In the genomic region with DNA sequence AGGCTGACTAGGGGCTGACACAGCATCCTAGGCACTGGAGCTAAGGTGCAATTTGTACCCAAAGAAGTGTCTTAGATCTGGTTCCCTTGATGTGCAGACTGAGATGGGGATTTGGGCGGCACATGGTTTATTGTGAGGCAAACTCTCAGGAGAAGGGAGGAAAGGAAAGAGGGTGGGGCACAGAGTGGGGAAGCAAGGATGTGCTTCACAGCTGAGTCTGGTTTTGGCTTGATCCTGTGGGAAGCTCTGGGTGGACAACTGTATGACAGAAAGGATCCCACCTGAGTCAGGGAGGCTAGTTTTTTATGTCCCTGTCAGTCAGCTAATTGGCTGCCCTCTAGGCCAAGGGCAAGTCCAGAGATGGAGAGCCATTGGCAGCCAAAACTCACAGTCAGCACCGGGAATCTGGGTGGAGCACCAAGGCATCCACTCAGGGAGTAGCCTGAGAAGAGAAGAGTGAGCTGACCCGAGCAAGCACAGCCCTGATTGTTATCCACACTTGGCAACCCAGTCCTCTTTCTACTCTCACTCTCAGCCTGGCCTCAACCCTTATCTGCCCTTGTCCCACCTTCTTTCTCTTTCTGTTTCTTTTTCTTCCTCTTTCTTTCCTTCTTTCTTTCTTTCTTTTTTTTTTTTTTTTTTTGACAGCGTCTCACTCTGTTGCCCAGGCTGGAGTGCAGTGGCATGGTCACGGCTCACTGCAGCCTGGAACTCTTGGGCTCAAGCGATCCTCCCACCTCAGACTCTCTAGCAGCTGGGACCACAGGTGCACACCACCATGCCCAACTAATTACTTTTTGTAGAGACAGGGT, we compare ENCODE assay signal across 1 cellular context.
TF ChIP-seq lines count a peak whose summit lies in the region.

No MANE protein-coding gene starts in this region.

TF ChIP-seq in GM23338, 12 proteins besides CTCF, POLR2A, EP300 and RAD21 (continued from another document):
- TF ChIP-seq, protein P1, sequence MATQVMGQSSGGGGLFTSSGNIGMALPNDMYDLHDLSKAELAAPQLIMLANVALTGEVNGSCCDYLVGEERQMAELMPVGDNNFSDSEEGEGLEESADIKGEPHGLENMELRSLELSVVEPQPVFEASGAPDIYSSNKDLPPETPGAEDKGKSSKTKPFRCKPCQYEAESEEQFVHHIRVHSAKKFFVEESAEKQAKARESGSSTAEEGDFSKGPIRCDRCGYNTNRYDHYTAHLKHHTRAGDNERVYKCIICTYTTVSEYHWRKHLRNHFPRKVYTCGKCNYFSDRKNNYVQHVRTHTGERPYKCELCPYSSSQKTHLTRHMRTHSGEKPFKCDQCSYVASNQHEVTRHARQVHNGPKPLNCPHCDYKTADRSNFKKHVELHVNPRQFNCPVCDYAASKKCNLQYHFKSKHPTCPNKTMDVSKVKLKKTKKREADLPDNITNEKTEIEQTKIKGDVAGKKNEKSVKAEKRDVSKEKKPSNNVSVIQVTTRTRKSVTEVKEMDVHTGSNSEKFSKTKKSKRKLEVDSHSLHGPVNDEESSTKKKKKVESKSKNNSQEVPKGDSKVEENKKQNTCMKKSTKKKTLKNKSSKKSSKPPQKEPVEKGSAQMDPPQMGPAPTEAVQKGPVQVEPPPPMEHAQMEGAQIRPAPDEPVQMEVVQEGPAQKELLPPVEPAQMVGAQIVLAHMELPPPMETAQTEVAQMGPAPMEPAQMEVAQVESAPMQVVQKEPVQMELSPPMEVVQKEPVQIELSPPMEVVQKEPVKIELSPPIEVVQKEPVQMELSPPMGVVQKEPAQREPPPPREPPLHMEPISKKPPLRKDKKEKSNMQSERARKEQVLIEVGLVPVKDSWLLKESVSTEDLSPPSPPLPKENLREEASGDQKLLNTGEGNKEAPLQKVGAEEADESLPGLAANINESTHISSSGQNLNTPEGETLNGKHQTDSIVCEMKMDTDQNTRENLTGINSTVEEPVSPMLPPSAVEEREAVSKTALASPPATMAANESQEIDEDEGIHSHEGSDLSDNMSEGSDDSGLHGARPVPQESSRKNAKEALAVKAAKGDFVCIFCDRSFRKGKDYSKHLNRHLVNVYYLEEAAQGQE (IDR thresholded peaks at IDR 0.05; ENCODE audit: unreplicated experiment), result no peak
- no peak for TF ChIP-seq POLR2AphosphoS5 (IDR thresholded peaks at IDR 0.05; ENCODE audit: low read depth)
- TF ChIP-seq NANOG (IDR thresholded peaks at IDR 0.05; ENCODE audit: borderline replicate concordance), result no peak
- TF ChIP-seq EZH2phosphoT487 (IDR thresholded peaks at IDR 0.05; ENCODE audit: unreplicated experiment), result no peak
- no peak for TF ChIP-seq ZNF331 (CRISPR knock-in tag; IDR thresholded peaks at IDR 0.05; ENCODE audit: low read depth)
- TF ChIP-seq STAT1 (IDR thresholded peaks at IDR 0.05; ENCODE audit: unreplicated experiment), result no peak
- no peak for TF ChIP-seq JUNB (IDR thresholded peaks at IDR 0.05; ENCODE audit: unreplicated experiment)
- TF ChIP-seq, protein P2, sequence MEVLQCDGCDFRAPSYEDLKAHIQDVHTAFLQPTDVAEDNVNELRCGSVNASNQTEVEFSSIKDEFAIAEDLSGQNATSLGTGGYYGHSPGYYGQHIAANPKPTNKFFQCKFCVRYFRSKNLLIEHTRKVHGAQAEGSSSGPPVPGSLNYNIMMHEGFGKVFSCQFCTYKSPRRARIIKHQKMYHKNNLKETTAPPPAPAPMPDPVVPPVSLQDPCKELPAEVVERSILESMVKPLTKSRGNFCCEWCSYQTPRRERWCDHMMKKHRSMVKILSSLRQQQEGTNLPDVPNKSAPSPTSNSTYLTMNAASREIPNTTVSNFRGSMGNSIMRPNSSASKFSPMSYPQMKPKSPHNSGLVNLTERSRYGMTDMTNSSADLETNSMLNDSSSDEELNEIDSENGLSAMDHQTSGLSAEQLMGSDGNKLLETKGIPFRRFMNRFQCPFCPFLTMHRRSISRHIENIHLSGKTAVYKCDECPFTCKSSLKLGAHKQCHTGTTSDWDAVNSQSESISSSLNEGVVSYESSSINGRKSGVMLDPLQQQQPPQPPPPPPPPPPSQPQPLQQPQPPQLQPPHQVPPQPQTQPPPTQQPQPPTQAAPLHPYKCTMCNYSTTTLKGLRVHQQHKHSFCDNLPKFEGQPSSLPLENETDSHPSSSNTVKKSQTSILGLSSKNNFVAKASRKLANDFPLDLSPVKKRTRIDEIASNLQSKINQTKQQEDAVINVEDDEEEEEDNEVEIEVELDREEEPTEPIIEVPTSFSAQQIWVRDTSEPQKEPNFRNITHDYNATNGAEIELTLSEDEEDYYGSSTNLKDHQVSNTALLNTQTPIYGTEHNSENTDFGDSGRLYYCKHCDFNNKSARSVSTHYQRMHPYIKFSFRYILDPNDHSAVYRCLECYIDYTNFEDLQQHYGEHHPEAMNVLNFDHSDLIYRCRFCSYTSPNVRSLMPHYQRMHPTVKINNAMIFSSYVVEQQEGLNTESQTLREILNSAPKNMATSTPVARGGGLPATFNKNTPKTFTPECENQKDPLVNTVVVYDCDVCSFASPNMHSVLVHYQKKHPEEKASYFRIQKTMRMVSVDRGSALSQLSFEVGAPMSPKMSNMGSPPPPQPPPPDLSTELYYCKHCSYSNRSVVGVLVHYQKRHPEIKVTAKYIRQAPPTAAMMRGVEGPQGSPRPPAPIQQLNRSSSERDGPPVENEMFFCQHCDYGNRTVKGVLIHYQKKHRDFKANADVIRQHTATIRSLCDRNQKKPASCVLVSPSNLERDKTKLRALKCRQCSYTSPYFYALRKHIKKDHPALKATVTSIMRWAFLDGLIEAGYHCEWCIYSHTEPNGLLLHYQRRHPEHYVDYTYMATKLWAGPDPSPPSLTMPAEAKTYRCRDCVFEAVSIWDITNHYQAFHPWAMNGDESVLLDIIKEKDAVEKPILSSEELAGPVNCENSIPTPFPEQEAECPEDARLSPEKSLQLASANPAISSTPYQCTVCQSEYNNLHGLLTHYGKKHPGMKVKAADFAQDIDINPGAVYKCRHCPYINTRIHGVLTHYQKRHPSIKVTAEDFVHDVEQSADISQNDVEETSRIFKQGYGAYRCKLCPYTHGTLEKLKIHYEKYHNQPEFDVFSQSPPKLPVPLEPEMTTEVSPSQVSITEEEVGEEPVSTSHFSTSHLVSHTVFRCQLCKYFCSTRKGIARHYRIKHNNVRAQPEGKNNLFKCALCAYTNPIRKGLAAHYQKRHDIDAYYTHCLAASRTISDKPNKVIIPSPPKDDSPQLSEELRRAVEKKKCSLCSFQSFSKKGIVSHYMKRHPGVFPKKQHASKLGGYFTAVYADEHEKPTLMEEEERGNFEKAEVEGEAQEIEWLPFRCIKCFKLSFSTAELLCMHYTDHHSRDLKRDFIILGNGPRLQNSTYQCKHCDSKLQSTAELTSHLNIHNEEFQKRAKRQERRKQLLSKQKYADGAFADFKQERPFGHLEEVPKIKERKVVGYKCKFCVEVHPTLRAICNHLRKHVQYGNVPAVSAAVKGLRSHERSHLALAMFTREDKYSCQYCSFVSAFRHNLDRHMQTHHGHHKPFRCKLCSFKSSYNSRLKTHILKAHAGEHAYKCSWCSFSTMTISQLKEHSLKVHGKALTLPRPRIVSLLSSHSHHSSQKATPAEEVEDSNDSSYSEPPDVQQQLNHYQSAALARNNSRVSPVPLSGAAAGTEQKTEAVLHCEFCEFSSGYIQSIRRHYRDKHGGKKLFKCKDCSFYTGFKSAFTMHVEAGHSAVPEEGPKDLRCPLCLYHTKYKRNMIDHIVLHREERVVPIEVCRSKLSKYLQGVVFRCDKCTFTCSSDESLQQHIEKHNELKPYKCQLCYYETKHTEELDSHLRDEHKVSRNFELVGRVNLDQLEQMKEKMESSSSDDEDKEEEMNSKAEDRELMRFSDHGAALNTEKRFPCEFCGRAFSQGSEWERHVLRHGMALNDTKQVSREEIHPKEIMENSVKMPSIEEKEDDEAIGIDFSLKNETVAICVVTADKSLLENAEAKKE (CRISPR knock-in tag; IDR thresholded peaks at IDR 0.05), result no peak
- TF ChIP-seq ZNF114 (CRISPR knock-in tag; IDR thresholded peaks at IDR 0.05), result no peak
- TF ChIP-seq CREB1 (CRISPR knock-in tag; IDR thresholded peaks at IDR 0.05; ENCODE audit: low read depth), result no peak
